Comparison of ENCODE assay signal across 9 cellular contexts in genomic region chr6:13355043-13355945, GRCh38. TPM values are rescaled to one million over a fixed set of nuclear protein-coding genes. Genes with fewer than 3 reads are reported as not detected.
DNase-seq lines count a peak whose midpoint lies in the region; ATAC-seq, FAIRE-seq and TF ChIP-seq lines count a peak whose summit lies in the region.
"Had no signal": no experiment of that assay in that cellular context is flagged by ENCODE, and none has a peak within 500 bp of the region (broad histone marks: within the 10 kb centered on the region; RNA-seq: fewer than 3 reads in every experiment).

No MANE protein-coding gene starts in this region.

- H3K9ac ChIP-seq in endothelial cell of umbilical vein (replicated peaks; ENCODE audit: extremely low read depth, insufficient read depth, low read length) (peak overlapping the region; percentile 68), parathyroid adenoma (no peak overlapping the region)

- H3K27me3 ChIP-seq in endothelial cell of umbilical vein (ENCODE audit: control insufficient read depth in 2 of 2, insufficient read depth in 2 of 2, low read length in 2 of 2) (no peaks in the 10 kb centered on the region), parathyroid adenoma (ENCODE audit: control insufficient read depth, insufficient read depth, low read length) (no peaks in the 10 kb centered on the region)

- BruUV-seq in endothelial cell of umbilical vein (replicated peaks; lab: Mats Ljungman, UMichigan), result no TSS peak

- H3K4me1 ChIP-seq in endothelial cell of umbilical vein (ENCODE audit: control insufficient read depth, extremely low read depth, insufficient read depth, low read length) (peaks cover 28% of the 10 kb centered on the region), parathyroid adenoma (peaks cover 15% of the 10 kb centered on the region)

- no peaks in the 10 kb centered on the region for H3K36me3 ChIP-seq in endothelial cell of umbilical vein (ENCODE audit: control insufficient read depth in 2 of 2, extremely low read depth in 1 of 2, insufficient read depth in 2 of 2, low read length in 2 of 2)
- H3K36me3 ChIP-seq in parathyroid adenoma (ENCODE audit: control insufficient read depth, insufficient read depth, low read length), result no peaks in the 10 kb centered on the region
- H3K36me3 ChIP-seq: thoracic aorta had no signal

- peak; percentile 56 for DNase-seq in activated T-cell treated with anti-CD3 and anti-CD28 coated beads, Interleukin-2, amount 50 U/mL, for 24 hours
- DNase-seq in activated T-cell treated with anti-CD3 and anti-CD28 coated beads for 4 hours (no peak), endothelial cell of umbilical vein (ENCODE audit: low read depth, low spot score) (peak; percentile 69), NCI-H748 treated with DMSO at 0.1 percent for 48 hours (lab: John Stamatoyannopoulos, UW) (no peak), NCI-H526 treated with DMSO at 0.1 percent for 48 hours (lab: John Stamatoyannopoulos, UW) (no peak)

- H3K9me3 ChIP-seq in endothelial cell of umbilical vein (replicated peaks; ENCODE audit: control insufficient read depth, insufficient read depth, low read length) (no peaks in the 10 kb centered on the region), parathyroid adenoma (ENCODE audit: control insufficient read depth, low read length) (no peaks in the 10 kb centered on the region)
- H3K9me3 ChIP-seq: thoracic aorta had no signal

- H3K4me2 ChIP-seq in endothelial cell of umbilical vein (ENCODE audit: insufficient read depth, low read length), result peak overlapping the region; percentile 53
- peak overlapping the region; percentile 29 for H3K4me2 ChIP-seq in parathyroid adenoma (ENCODE audit: low read length)

- intact Hi-C loops in endothelial cell of umbilical vein (cut with micrococcal nuclease), result loop anchor here (1.0 to 2.0 kb wide), 4 partner anchors 18 to 172 kb away; no protein-coding TSS in a partner anchor

- peak overlapping the region; percentile 57 for H3K4me3 Mint-ChIP-seq in activated T-cell treated with anti-CD3 and anti-CD28 coated beads, Interleukin-2, amount 50 U/mL, for 24 hours

- POLR2A ChIA-PET in endothelial cell of umbilical vein (lab: Charles Lee), result interaction anchor here (0.7 to 1.3 kb wide), 2 partner anchors 18 to 219 kb away, joined by 4 read pairs; partner anchors contain the start of gene SIRT5

- dilution Hi-C loops in endothelial cell of umbilical vein (cut with MboI; ENCODE audit: extremely low pct_ligation_motif_present, low sequenced_read_pairs), result no loop called here

- FAIRE-seq in endothelial cell of umbilical vein (lab: Jason Lieb, UNC), result peak; percentile 91

- H2AFZ ChIP-seq in endothelial cell of umbilical vein (ENCODE audit: low read depth, low read length) (peak overlapping the region; percentile 2), parathyroid adenoma (peak overlapping the region; percentile 0)

- ATAC-seq in HG03095 (IDR thresholded peaks at IDR 0.05; ENCODE audit: unreplicated experiment) (peak; percentile 33), SK-N-SH treated with all-trans-retinoic acid at 6 μM for 48 hours (peak; percentile 97)

- H4K20me1 ChIP-seq in endothelial cell of umbilical vein (replicated peaks; ENCODE audit: control insufficient read depth, extremely low read depth, insufficient read depth, low read length), result no peaks in the 10 kb centered on the region

- H3K4me3 ChIP-seq in endothelial cell of umbilical vein (replicated peaks in 1 of 3; ENCODE audit: insufficient read depth in 1 of 3, low read depth in 1 of 3, low read length in 3 of 3) (no peak overlapping the region), parathyroid adenoma (ENCODE audit: low read depth, low read length) (no peak overlapping the region)
- H3K4me3 ChIP-seq: thoracic aorta had no signal

- TF ChIP-seq CTCF in endothelial cell of umbilical vein (IDR thresholded peaks at IDR 0.05; ENCODE audit: extremely low read depth in 1 of 2, insufficient read depth in 1 of 2, low read depth in 1 of 2, low read length in 2 of 2), result no peak
- TF ChIP-seq CTCF in parathyroid adenoma (IDR thresholded peaks at IDR 0.05), result no peak

- H3K27ac ChIP-seq in endothelial cell of umbilical vein (ENCODE audit: insufficient read depth, low read depth, low read length) (peak overlapping the region; percentile 89), parathyroid adenoma (peak overlapping the region; percentile 34)
- H3K27ac ChIP-seq: thoracic aorta had no signal

- no peaks in the 10 kb centered on the region for H3K9me1 ChIP-seq in endothelial cell of umbilical vein (replicated peaks; ENCODE audit: control insufficient read depth, extremely low read depth, insufficient read depth, low read length)

- H3K27me3 Mint-ChIP-seq in activated T-cell treated with anti-CD3 and anti-CD28 coated beads, Interleukin-2, amount 50 U/mL, for 24 hours, result no peaks in the 10 kb centered on the region

- H3K9me3 Mint-ChIP-seq in activated T-cell treated with anti-CD3 and anti-CD28 coated beads, Interleukin-2, amount 50 U/mL, for 24 hours, result no peaks in the 10 kb centered on the region

- peaks cover 3% of the 10 kb centered on the region for H3K36me3 Mint-ChIP-seq in activated T-cell treated with anti-CD3 and anti-CD28 coated beads, Interleukin-2, amount 50 U/mL, for 24 hours (ENCODE audit: low read depth)

- peaks cover 48% of the 10 kb centered on the region for H3K4me1 Mint-ChIP-seq in activated T-cell treated with anti-CD3 and anti-CD28 coated beads, Interleukin-2, amount 50 U/mL, for 24 hours (ENCODE audit: low read depth)

- no peak for TF ChIP-seq POLR2A in endothelial cell of umbilical vein (IDR thresholded peaks at IDR 0.05; ENCODE audit: low read depth, low read length)

- CTCF ChIA-PET in endothelial cell of umbilical vein (lab: Charles Lee), result interaction anchor here (0.6 to 2.9 kb wide), 12 partner anchors 10 to 220 kb away, joined by 3 to 21 read pairs (median 4); partner anchors contain the start of genes GFOD1, SIRT5 and TBC1D7

- H3K79me2 ChIP-seq in endothelial cell of umbilical vein (ENCODE audit: control insufficient read depth, insufficient read depth, low read length) (no peaks in the 10 kb centered on the region), parathyroid adenoma (no peaks in the 10 kb centered on the region)

- peak overlapping the region; percentile 97 for H3K27ac Mint-ChIP-seq in activated T-cell treated with anti-CD3 and anti-CD28 coated beads, Interleukin-2, amount 50 U/mL, for 24 hours

TF ChIP-seq in SK-N-SH treated with all-trans-retinoic acid at 6 μM for 48 hours, 23 proteins besides CTCF, POLR2A, EP300 and RAD21 (continues in another document):
- peak; percentile 49; the same call in 1 of the 2 replicates for TF ChIP-seq CREB5 (CRISPR knock-in tag; IDR thresholded peaks at IDR 0.05; ENCODE audit: low read depth)
- 0 out of 2 replicates have a peak, but pooled peaks have one; percentile 47 for TF ChIP-seq CSDC2 (CRISPR knock-in tag; IDR thresholded peaks at IDR 0.05)

TF ChIP-seq in endothelial cell of umbilical vein, 7 proteins besides CTCF, POLR2A, EP300 and RAD21:
- peak; percentile 69 for TF ChIP-seq POLR2AphosphoS5 (IDR thresholded peaks at IDR 0.05; ENCODE audit: insufficient read depth, low read depth, low read length)
- TF ChIP-seq EZH2 (IDR thresholded peaks at IDR 0.05; ENCODE audit: borderline replicate concordance, low read depth, low read length, severe bottlenecking), result no peak
- TF ChIP-seq FOS (IDR thresholded peaks at IDR 0.05; ENCODE audit: borderline replicate concordance, insufficient read depth, low read length), result peak; percentile 68
- no peak for TF ChIP-seq MAX (IDR thresholded peaks at IDR 0.05; ENCODE audit: insufficient read depth, insufficient read length)
- peak; percentile 90 for TF ChIP-seq GATA2 (IDR thresholded peaks at IDR 0.05; ENCODE audit: insufficient read depth, insufficient read length, low read depth, low read length)
- no peak for TF ChIP-seq MYC (IDR thresholded peaks at IDR 0.05; ENCODE audit: low read depth, low read length)
- peak; percentile 62 for TF ChIP-seq JUN (IDR thresholded peaks at IDR 0.05; ENCODE audit: borderline replicate concordance, insufficient read depth, insufficient read length, low read depth)

RNA-seq across cellular contexts. Expression of gene TBC1D7, which starts 27.0 kb away (rescaled TPM):
- 26.6 and 28.1 TPM in 2 replicates for total RNA-seq in endothelial cell of umbilical vein
- 22.5 and 26.6 TPM in 2 replicates for polyA plus RNA-seq in endothelial cell of umbilical vein
- polyA plus RNA-seq in endothelial cell of umbilical vein (2011; cell fraction: cytosol; rRNA removed), result 35.1 and 38.6 TPM in 2 replicates
- polyA plus RNA-seq in endothelial cell of umbilical vein (2011; cell fraction: nucleus; rRNA removed), result 33.5 and 40.5 TPM in 2 replicates
- polyA plus RNA-seq in endothelial cell of umbilical vein (2012), result 27.8 and 30.5 TPM in 2 replicates
- 45.1 and 63.4 TPM in 2 replicates for polyA minus RNA-seq in endothelial cell of umbilical vein
- polyA minus RNA-seq in endothelial cell of umbilical vein (2011; cell fraction: cytosol; rRNA and poly(A)+ RNA removed), result 9.8 TPM
- polyA minus RNA-seq in endothelial cell of umbilical vein (2011; cell fraction: nucleus; rRNA and poly(A)+ RNA removed), result 34.9 and 50.3 TPM in 2 replicates

Comparison
In these comparisons a context has a peak if more than half of its experiments do, and no peak if none do; other contexts are left out.
1. DNase-seq: peak in activated T-cell treated with anti-CD3 and anti-CD28 coated beads, Interleukin-2, amount 50 U/mL, for 24 hours (single experiment) and endothelial cell of umbilical vein (single experiment); none in activated T-cell treated with anti-CD3 and anti-CD28 coated beads for 4 hours (single experiment), NCI-H748 treated with DMSO at 0.1 percent for 48 hours (single experiment) and NCI-H526 treated with DMSO at 0.1 percent for 48 hours (single experiment).